26 cellular contexts compared by ENCODE assay signal in genomic region chr7:76217942-76218566, GRCh38. TPM values are rescaled to one million over a fixed set of nuclear protein-coding genes. Genes with fewer than 3 reads are reported as not detected.
"Had no signal": no experiment of that assay in that cellular context is flagged by ENCODE, and none has a peak within 500 bp of the region (broad histone marks: within the 10 kb centered on the region; RNA-seq: fewer than 3 reads in every experiment).

No MANE protein-coding gene starts in this region.

- H3K36me3 ChIP-seq: cardiac muscle cell, left ventricle myocardium inferior, right lobe of liver, vagina had no signal

- H3K4me3 ChIP-seq: body of pancreas, cardiac muscle cell, left ventricle myocardium inferior, right lobe of liver, testis, vagina had no signal

- H3K9me3 Mint-ChIP-seq: activated CD4-positive, alpha-beta T cell treated with anti-CD3 and anti-CD28 coated beads, Interleukin-2, amount 10 ng/mL, durations not matched to agents 7 days and 5 days; activated CD8-positive, alpha-beta T cell treated with anti-CD3 and anti-CD28 coated beads for 36 hours; activated naive CD8-positive, alpha-beta T cell treated with anti-CD3 and anti-CD28 coated beads, Interleukin-2, amount 50 U/mL, for 24 hours; natural killer cell treated with Interleukin-12 subunit alpha and Interleukin-12 subunit beta and Interleukin-15 and Interleukin-18, amount 100 ng/mL, for 72 hours; stimulated activated effector memory CD8-positive, alpha-beta T cell treated with anti-CD3 and anti-CD28 coated beads, Interleukin-12 subunit alpha, Interleukin-12 subunit beta, amount 100 ng/mL, for 72 hours; type B pancreatic cell had no signal

- ATAC-seq: activated CD8-positive, alpha-beta memory T cell treated with anti-CD3 and anti-CD28 coated beads, Interleukin-2, amount 10 ng/mL, durations not matched to agents 7 days and 5 days; activated CD8-positive, alpha-beta T cell treated with anti-CD3 and anti-CD28 coated beads for 36 hours; activated naive CD8-positive, alpha-beta T cell treated with anti-CD3 and anti-CD28 coated beads, Interleukin-2, amount 50 U/mL, for 24 hours; body of pancreas; natural killer cell treated with Interleukin-12 subunit alpha and Interleukin-12 subunit beta and Interleukin-15 and Interleukin-18, amount 100 ng/mL, for 72 hours; right lobe of liver; stimulated activated effector memory CD8-positive, alpha-beta T cell treated with anti-CD3 and anti-CD28 coated beads, Interleukin-12 subunit alpha, Interleukin-12 subunit beta, amount 100 ng/mL, for 72 hours had no signal

- H3K9me3 ChIP-seq: body of pancreas, left ventricle myocardium inferior, right lobe of liver, testis, vagina had no signal

- H3K4me1 ChIP-seq: left ventricle myocardium inferior, right lobe of liver, testis, vagina had no signal

- H3K27ac Mint-ChIP-seq: activated CD4-positive, alpha-beta T cell treated with anti-CD3 and anti-CD28 coated beads, Interleukin-2, amount 10 ng/mL, durations not matched to agents 7 days and 5 days; activated CD8-positive, alpha-beta memory T cell treated with anti-CD3 and anti-CD28 coated beads, Interleukin-2, amount 10 ng/mL, durations not matched to agents 7 days and 5 days; activated CD8-positive, alpha-beta T cell treated with anti-CD3 and anti-CD28 coated beads for 36 hours; activated naive CD8-positive, alpha-beta T cell treated with anti-CD3 and anti-CD28 coated beads, Interleukin-2, amount 50 U/mL, for 24 hours; immature natural killer cell; natural killer cell treated with Interleukin-12 subunit alpha and Interleukin-12 subunit beta and Interleukin-15 and Interleukin-18, amount 100 ng/mL, for 72 hours; stimulated activated effector memory CD8-positive, alpha-beta T cell treated with anti-CD3 and anti-CD28 coated beads, Interleukin-12 subunit alpha, Interleukin-12 subunit beta, amount 100 ng/mL, for 72 hours; type B pancreatic cell had no signal

- H3K4me3 Mint-ChIP-seq: activated CD4-positive, alpha-beta T cell treated with anti-CD3 and anti-CD28 coated beads, Interleukin-2, amount 10 ng/mL, durations not matched to agents 7 days and 5 days; activated CD8-positive, alpha-beta memory T cell treated with anti-CD3 and anti-CD28 coated beads, Interleukin-2, amount 10 ng/mL, durations not matched to agents 7 days and 5 days; activated CD8-positive, alpha-beta T cell treated with anti-CD3 and anti-CD28 coated beads for 36 hours; activated naive CD8-positive, alpha-beta T cell treated with anti-CD3 and anti-CD28 coated beads, Interleukin-2, amount 50 U/mL, for 24 hours; immature natural killer cell; natural killer cell treated with Interleukin-12 subunit alpha and Interleukin-12 subunit beta and Interleukin-15 and Interleukin-18, amount 100 ng/mL, for 72 hours; stimulated activated effector memory CD8-positive, alpha-beta T cell treated with anti-CD3 and anti-CD28 coated beads, Interleukin-12 subunit alpha, Interleukin-12 subunit beta, amount 100 ng/mL, for 72 hours; type B pancreatic cell had no signal

- DNase-seq: activated CD4-positive, alpha-beta T cell treated with anti-CD3 and anti-CD28 coated beads, Interleukin-2, amount 10 ng/mL, durations not matched to agents 7 days and 5 days; activated CD4-positive, CD25-positive, alpha-beta regulatory T cell treated with anti-CD3 and anti-CD28 coated beads, Interleukin-2, amount 50 U/mL, for 72 hours; activated CD8-positive, alpha-beta memory T cell treated with anti-CD3 and anti-CD28 coated beads, Interleukin-2, amount 10 ng/mL, durations not matched to agents 7 days and 5 days; activated CD8-positive, alpha-beta T cell treated with anti-CD3 and anti-CD28 coated beads for 36 hours; activated effector memory CD4-positive, alpha-beta T cell treated with anti-CD3 and anti-CD28 coated beads, Interleukin-2, amount 50 U/mL, for 16 hours; activated naive CD4-positive, alpha-beta T cell treated with anti-CD3 and anti-CD28 coated beads, Interleukin-2, amount 50 U/mL, for 16 hours; activated naive CD8-positive, alpha-beta T cell treated with anti-CD3 and anti-CD28 coated beads, Interleukin-2, amount 50 U/mL, for 24 hours; activated T-cell treated with anti-CD3 and anti-CD28 coated beads for 4 hours; body of pancreas; immature natural killer cell; kidney glomerular epithelial cell; left ventricle myocardium inferior; mammary epithelial cell; midbrain; occipital lobe; right lobe of liver; small intestine; stimulated activated CD4-positive, alpha-beta T cell treated with anti-CD3 and anti-CD28 coated beads, Interleukin-2, amount 100 ng/mL, for 24 hours; testis had no signal

- H3K4me1 Mint-ChIP-seq: activated CD4-positive, alpha-beta T cell treated with anti-CD3 and anti-CD28 coated beads, Interleukin-2, amount 10 ng/mL, durations not matched to agents 7 days and 5 days; activated naive CD8-positive, alpha-beta T cell treated with anti-CD3 and anti-CD28 coated beads, Interleukin-2, amount 50 U/mL, for 24 hours; immature natural killer cell; stimulated activated effector memory CD8-positive, alpha-beta T cell treated with anti-CD3 and anti-CD28 coated beads, Interleukin-12 subunit alpha, Interleukin-12 subunit beta, amount 100 ng/mL, for 72 hours had no signal

- H3K27me3 ChIP-seq: body of pancreas, cardiac muscle cell, right lobe of liver, testis, vagina had no signal

- H3K36me3 Mint-ChIP-seq: activated CD8-positive, alpha-beta memory T cell treated with anti-CD3 and anti-CD28 coated beads, Interleukin-2, amount 10 ng/mL, durations not matched to agents 7 days and 5 days; natural killer cell treated with Interleukin-12 subunit alpha and Interleukin-12 subunit beta and Interleukin-15 and Interleukin-18, amount 100 ng/mL, for 72 hours; stimulated activated effector memory CD8-positive, alpha-beta T cell treated with anti-CD3 and anti-CD28 coated beads, Interleukin-12 subunit alpha, Interleukin-12 subunit beta, amount 100 ng/mL, for 72 hours; type B pancreatic cell had no signal

- H3K27ac ChIP-seq: body of pancreas, cardiac muscle cell, left ventricle myocardium inferior, right lobe of liver, testis, vagina had no signal

RNA-seq across cellular contexts. Expression of gene SRRM3, which starts 16.4 kb away (rescaled TPM):
- total RNA-seq: activated CD4-positive, alpha-beta T cell treated with anti-CD3 and anti-CD28 coated beads, Interleukin-2, amount 10 ng/mL, durations not matched to agents 7 days and 5 days; activated CD8-positive, alpha-beta T cell treated with anti-CD3 and anti-CD28 coated beads for 36 hours; epithelial cell of proximal tubule; natural killer cell treated with Interleukin-12 subunit alpha and Interleukin-12 subunit beta and Interleukin-15 and Interleukin-18, amount 100 ng/mL, for 72 hours; T-helper 2 cell treated with Interferon-gamma antibody and Interleukin-4, amounts not matched to agents 100 ng/mL and 5 ng/mL, for 36 hours had no signal
- polyA plus RNA-seq: immature natural killer cell had no signal
